Comparison of ENCODE assay signal across 7 cellular contexts in genomic region chr14:59484611-59485174, GRCh38. TPM values are rescaled to one million over a fixed set of nuclear protein-coding genes. Genes with fewer than 3 reads are reported as not detected.
A peak's percentile ranks its signal among the peaks of the same experiment; 100 is the strongest.
DNase-seq lines count a peak whose midpoint lies in the region; ATAC-seq, FAIRE-seq and TF ChIP-seq lines count a peak whose summit lies in the region.

No MANE protein-coding gene starts in this region.

- ATAC-seq in GM18499 (IDR thresholded peaks at IDR 0.05; ENCODE audit: insufficient read depth, unreplicated experiment), result peak; percentile 28

- H3K9ac ChIP-seq in GM23248 (peak overlapping the region; percentile 97), Karpas-422 (ENCODE audit: low read length) (peak overlapping the region; percentile 95), kidney (ENCODE audit: low read length in 2 of 2) (peak overlapping the region; percentile 57 to 83)

- H2AFZ ChIP-seq in GM23248 (peak overlapping the region; percentile 91), Karpas-422 (ENCODE audit: low read length) (peak overlapping the region; percentile 83; the same call in 1 of the 2 replicates)

- 1 to 2% methylated on average over 28 to 35 of the region's 35 CpGs for WGBS in GM23248 (ENCODE audit: low coverage in 1 of 2, low lambda C conversion rate in 2 of 2, missing lambda C conversion rate in 2 of 2), 2 experiments

- H3K4me1 ChIP-seq in GM23248 (ENCODE audit: insufficient read depth) (peaks cover 41% of the 10 kb centered on the region), Karpas-422 (ENCODE audit: low read length) (peaks cover 51% of the 10 kb centered on the region), kidney (ENCODE audit: control insufficient read depth in 1 of 2, insufficient read depth in 1 of 2, low read depth in 1 of 2, low read length in 2 of 2) (peaks cover 18 to 25% of the 10 kb centered on the region in 2 donors)

- H3K79me2 ChIP-seq in GM23248 (ENCODE audit: insufficient read depth) (peaks cover 82% of the 10 kb centered on the region), Karpas-422 (ENCODE audit: low read length) (peaks cover 96% of the 10 kb centered on the region)

- H3K4me3 ChIP-seq in GM23248 (peak overlapping the region; percentile 85), Karpas-422 (ENCODE audit: low read length) (peak overlapping the region; percentile 80), kidney (ENCODE audit: low read length in 2 of 2) (peak overlapping the region; percentile 84 to 94)

- no peaks in the 10 kb centered on the region for H3K9me3 ChIP-seq in GM23248 (ENCODE audit: low read depth)
- H3K9me3 ChIP-seq in Karpas-422 (ENCODE audit: low read length), result no peaks in the 10 kb centered on the region
- no peaks in the 10 kb centered on the region for H3K9me3 ChIP-seq in kidney (ENCODE audit: control insufficient read depth in 1 of 2, low read length in 2 of 2)

- in situ Hi-C loops in GM23248 (cut with MboI), result no loop called here

- H3K27me3 ChIP-seq in GM23248 (replicated peaks; ENCODE audit: insufficient read depth), result no peaks in the 10 kb centered on the region
- no peaks in the 10 kb centered on the region for H3K27me3 ChIP-seq in Karpas-422 (ENCODE audit: low read length)

- TF ChIP-seq CTCF in kidney (IDR thresholded peaks at IDR 0.05; ENCODE audit: borderline replicate concordance, extremely low read depth, insufficient read depth), result no peak

- H3K4me2 ChIP-seq in GM23248 (ENCODE audit: unreplicated experiment) (peak overlapping the region; percentile 76), Karpas-422 (ENCODE audit: low read depth, low read length, poor library complexity, severe bottlenecking) (peak overlapping the region; percentile 88)

- H4K20me1 ChIP-seq in GM23248 (ENCODE audit: insufficient read depth), result no peaks in the 10 kb centered on the region
- peaks cover 5% of the 10 kb centered on the region; the same call in 1 of the 2 replicates for H4K20me1 ChIP-seq in Karpas-422 (ENCODE audit: insufficient read depth, low read depth, low read length)

- H3K9me2 ChIP-seq in GM23248 (ENCODE audit: insufficient read depth) (no peaks in the 10 kb centered on the region), Karpas-422 (replicated peaks; ENCODE audit: insufficient read depth, low read length) (no peaks in the 10 kb centered on the region)

- intact Hi-C loops in kidney (cut with DNase I), result no loop called here

- H3K27ac ChIP-seq in GM23248, result peak overlapping the region; percentile 98
- peak overlapping the region; percentile 76 for H3K27ac ChIP-seq in Karpas-422 (ENCODE audit: low read length)
- peak overlapping the region; percentile 91 for H3K27ac ChIP-seq in angular gyrus (ENCODE audit: low read depth, low read length)
- H3K27ac ChIP-seq in kidney (ENCODE audit: low read depth in 2 of 2, low read length in 2 of 2), result peak overlapping the region; percentile 90 to 97
- peak overlapping the region; percentile 92 for H3K27ac ChIP-seq in substantia nigra (ENCODE audit: low read depth, low read length, poor library complexity, severe bottlenecking)

- H3K36me3 ChIP-seq in GM23248 (ENCODE audit: low read depth) (peaks cover 8% of the 10 kb centered on the region; the same call in 1 of the 2 replicates), Karpas-422 (ENCODE audit: insufficient read depth, low read length) (peaks cover 27% of the 10 kb centered on the region; the same call in 1 of the 2 replicates), kidney (ENCODE audit: control insufficient read depth in 1 of 2, insufficient read depth in 2 of 2, low read length in 2 of 2) (peaks cover 0 to 9% of the 10 kb centered on the region in 2 donors)

- FAIRE-seq in kidney (lab: Jason Lieb, UNC), result no peak

- H3F3A ChIP-seq in GM23248 (ENCODE audit: insufficient read depth), result peaks cover 22% of the 10 kb centered on the region

- DNase-seq in GM23248 (peak; percentile 60), Karpas-422 (peak; percentile 84), kidney (no peak), substantia nigra (lab: John Stamatoyannopoulos, UW) (no peak), ecto neural progenitor cell (ENCODE audit: low spot score) (no peak)

RNA-seq across cellular contexts. Expression of gene JKAMP, which starts 0.4 kb away (rescaled TPM):
- total RNA-seq in GM23248 (2014; rRNA removed; shearing (Covaris generic)), result 120 and 197 TPM in 2 replicates
- polyA plus RNA-seq in GM23248 (2016; fragmentation: Nextera tagmentation; extraction: Ambion mirVana), result 89.2 and 93.4 TPM in 2 replicates
- 45.2 and 149 TPM in 2 replicates for total RNA-seq in Karpas-422 (2014; rRNA removed; shearing (Covaris generic); ENCODE audit: low replicate concordance)
- 40.4 TPM for total RNA-seq in kidney
- polyA plus RNA-seq in kidney (ENCODE audit: insufficient read depth, low read depth, low replicate concordance), result 48.3 TPM

RNA-seq across cellular contexts. Expression of gene L3HYPDH, which starts 0.5 kb away (rescaled TPM):
- 65.1 and 89.2 TPM in 2 replicates for total RNA-seq in GM23248 (2014; rRNA removed; shearing (Covaris generic))
- 68.9 and 69.3 TPM in 2 replicates for polyA plus RNA-seq in GM23248 (2016; fragmentation: Nextera tagmentation; extraction: Ambion mirVana)
- total RNA-seq in Karpas-422 (2014; rRNA removed; shearing (Covaris generic); ENCODE audit: low replicate concordance), result 60.5 and 116 TPM in 2 replicates
- total RNA-seq in kidney, result 31.3 TPM
- polyA plus RNA-seq in kidney (ENCODE audit: insufficient read depth, low read depth, low replicate concordance), result 25.6 TPM

RNA-seq across cellular contexts. Expression of gene GPR135, which starts 19.5 kb away (rescaled TPM):
- total RNA-seq in GM23248 (2014; rRNA removed; shearing (Covaris generic)), result 2.6 and 5.8 TPM in 2 replicates
- polyA plus RNA-seq in GM23248 (2016; fragmentation: Nextera tagmentation; extraction: Ambion mirVana), result 1.3 and 1.5 TPM in 2 replicates
- 6.7 and 13.1 TPM in 2 replicates for total RNA-seq in Karpas-422 (2014; rRNA removed; shearing (Covaris generic); ENCODE audit: low replicate concordance)
- 3.0 TPM for total RNA-seq in kidney
- polyA plus RNA-seq in kidney (ENCODE audit: insufficient read depth, low read depth, low replicate concordance), result 0.77 TPM

Comparison
In these comparisons a context has a peak if more than half of its experiments do, and no peak if none do; other contexts are left out.
1. DNase-seq: peak in GM23248 (single experiment) and Karpas-422 (single experiment); none in kidney (single experiment), substantia nigra (0 of 49) and ecto neural progenitor cell (single experiment).
2. Peak in every context shown above with its lines, with median percentiles within 50 percentile points of each other: H3K27ac ChIP-seq, H3K4me3 ChIP-seq and H3K9ac ChIP-seq.